In the genomic region with DNA sequence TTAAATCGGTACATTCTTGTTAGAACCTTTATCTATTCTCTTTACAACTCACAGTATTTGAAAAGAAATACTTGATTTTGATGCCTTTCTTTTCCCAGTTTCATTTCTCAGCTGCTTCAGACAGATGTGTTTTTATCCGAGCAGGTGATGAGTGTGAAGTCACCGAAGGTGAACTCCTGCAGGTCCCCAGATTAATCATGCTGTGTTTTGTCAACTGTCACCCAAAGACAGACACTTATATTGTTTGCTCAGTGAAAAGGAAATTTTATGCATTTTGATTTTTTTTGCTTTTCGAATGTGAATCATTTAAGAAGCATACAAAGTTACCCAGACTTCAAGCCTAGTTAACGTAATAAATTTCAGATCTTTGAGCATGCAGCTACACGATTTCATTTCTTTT, we compare ENCODE assay signal across 16 cellular contexts. TPM values are rescaled to one million over a fixed set of nuclear protein-coding genes. Genes with fewer than 3 reads are reported as not detected.
DNase-seq lines count a peak whose midpoint lies in the region; ATAC-seq and TF ChIP-seq lines count a peak whose summit lies in the region.
"Had no signal": no experiment of that assay in that cellular context is flagged by ENCODE, and none has a peak within 500 bp of the region (broad histone marks: within the 10 kb centered on the region; RNA-seq: fewer than 3 reads in every experiment).

No MANE protein-coding gene starts in this region.

- no peaks in the 10 kb centered on the region for H3K9me3 ChIP-seq in DOHH2 (ENCODE audit: control insufficient read depth, insufficient read depth, low read length)
- H3K9me3 ChIP-seq: SJCRH30 had no signal

- H3K27me3 Mint-ChIP-seq in activated T-helper 17 cell treated with anti-CD3 and anti-CD28 coated beads, Interleukin-2, amount 50 U/mL, for 72 hours = no peaks in the 10 kb centered on the region

- H3K4me1 ChIP-seq in DOHH2 (ENCODE audit: control insufficient read depth, low read length) = peaks cover 54% of the 10 kb centered on the region

- no peaks in the 10 kb centered on the region for H3K79me2 ChIP-seq in DOHH2 (ENCODE audit: control insufficient read depth, low read length)

- H4K20me1 ChIP-seq in DOHH2 (ENCODE audit: control insufficient read depth, insufficient read depth, low read depth, low read length) = no peaks in the 10 kb centered on the region

- no peaks in the 10 kb centered on the region for H3K36me3 Mint-ChIP-seq in activated T-helper 17 cell treated with anti-CD3 and anti-CD28 coated beads, Interleukin-2, amount 50 U/mL, for 72 hours (ENCODE audit: low read depth)

- DNase-seq in NCI-H510A treated with DMSO at 0.1 percent for 48 hours (lab: John Stamatoyannopoulos, UW) = peak; percentile 63
- no peak for DNase-seq in NCI-H510A (lab: John Stamatoyannopoulos, UW)
- peak; percentile 88 for DNase-seq in NCI-H146 treated with DMSO at 0.1 percent for 48 hours (lab: John Stamatoyannopoulos, UW; ENCODE audit: unreplicated experiment)
- no peak for DNase-seq in activated CD8-positive, alpha-beta memory T cell treated with anti-CD3 and anti-CD28 coated beads, Interleukin-2, amount 50 U/mL, for 4 hours
- DNase-seq: AML-193, H7, NCI-H1092 treated with DMSO at 0.1 percent for 48 hours, NCI-H524 treated with DMSO at 0.1 percent for 48 hours, SJCRH30 had no signal

- H3K4me3 ChIP-seq in DOHH2 (ENCODE audit: low read length) = peak overlapping the region; percentile 39
- H3K4me3 ChIP-seq: SJCRH30 had no signal

- peaks cover 15% of the 10 kb centered on the region for H3K4me1 Mint-ChIP-seq in activated T-helper 17 cell treated with anti-CD3 and anti-CD28 coated beads, Interleukin-2, amount 50 U/mL, for 72 hours

- no peaks in the 10 kb centered on the region for H3K9me3 Mint-ChIP-seq in activated T-helper 17 cell treated with anti-CD3 and anti-CD28 coated beads, Interleukin-2, amount 50 U/mL, for 72 hours
- H3K9me3 Mint-ChIP-seq: T-helper 2 cell treated with Interferon-gamma antibody and Interleukin-4, amounts not matched to agents 5 μg/mL and 100 μg/mL, for 36 hours had no signal

- no peaks in the 10 kb centered on the region for H3K9me2 ChIP-seq in DOHH2 (replicated peaks; ENCODE audit: control insufficient read depth, low read length)

- no peaks in the 10 kb centered on the region for H3K27me3 ChIP-seq in DOHH2 (ENCODE audit: control insufficient read depth, low read length)
- H3K27me3 ChIP-seq: SJCRH30 had no signal

- no peaks in the 10 kb centered on the region for H3K36me3 ChIP-seq in DOHH2 (ENCODE audit: control insufficient read depth, low read length)
- H3K36me3 ChIP-seq: SJCRH30 had no signal

- ATAC-seq in activated T-helper 17 cell treated with anti-CD3 and anti-CD28 coated beads, Interleukin-2, amount 50 U/mL, for 72 hours (replicated peaks) = peak; percentile 67
- no peak for ATAC-seq in HG03354 (IDR thresholded peaks at IDR 0.05; ENCODE audit: poor library complexity, severe bottlenecking, unreplicated experiment)

- H3K4me2 ChIP-seq in DOHH2 (ENCODE audit: low read length) = peak overlapping the region; percentile 62
- H3K4me2 ChIP-seq: KMS-11 had no signal

- no peak overlapping the region for H3K27ac Mint-ChIP-seq in activated T-helper 17 cell treated with anti-CD3 and anti-CD28 coated beads, Interleukin-2, amount 50 U/mL, for 72 hours
- H3K27ac Mint-ChIP-seq: T-helper 2 cell treated with Interferon-gamma antibody and Interleukin-4, amounts not matched to agents 5 μg/mL and 100 μg/mL, for 36 hours had no signal

- peaks cover 7% of the 10 kb centered on the region; the same call in 1 of the 2 replicates for H3F3A ChIP-seq in DOHH2 (ENCODE audit: control insufficient read depth, insufficient read depth)

- TF ChIP-seq CTCF in DOHH2 (IDR thresholded peaks at IDR 0.05; ENCODE audit: low read depth, low read length, poor library complexity, severe bottlenecking) = no peak

- H3K4me3 Mint-ChIP-seq in activated T-helper 17 cell treated with anti-CD3 and anti-CD28 coated beads, Interleukin-2, amount 50 U/mL, for 72 hours = no peak overlapping the region
- H3K4me3 Mint-ChIP-seq: T-helper 2 cell treated with Interferon-gamma antibody and Interleukin-4, amounts not matched to agents 5 μg/mL and 100 μg/mL, for 36 hours had no signal

- peak overlapping the region; percentile 66 for H3K27ac ChIP-seq in DOHH2 (ENCODE audit: low read depth, low read length)
- H3K27ac ChIP-seq: KMS-11, SJCRH30 had no signal

RNA-seq across cellular contexts. Expression of a gene that starts 7.8 kb away (rescaled TPM):
- 1 to 10 TPM in 1 of 2 donors, under 1 TPM in 1; 0.61 to 2.1 TPM for total RNA-seq in activated T-helper 17 cell treated with anti-CD3 and anti-CD28 coated beads, Interleukin-2, amount 50 U/mL, for 72 hours
- total RNA-seq: MCF 10A, RPMI7951, SJCRH30 had no signal

RNA-seq across cellular contexts. Expression of a gene that starts 49.2 kb away (rescaled TPM):
- 100 to 1,000 TPM in 1 of 2 donors, 10 to 100 TPM in 1; 63.0 to 108 TPM for total RNA-seq in activated T-helper 17 cell treated with anti-CD3 and anti-CD28 coated beads, Interleukin-2, amount 50 U/mL, for 72 hours
- total RNA-seq: H7, MCF 10A, SJCRH30 had no signal

Comparison
In these comparisons a context has a peak if more than half of its experiments do, and no peak if none do; other contexts are left out.
1. DNase-seq: peak in NCI-H510A treated with DMSO at 0.1 percent for 48 hours (single experiment) and NCI-H146 treated with DMSO at 0.1 percent for 48 hours (single experiment); none in NCI-H510A (single experiment) and activated CD8-positive, alpha-beta memory T cell treated with anti-CD3 and anti-CD28 coated beads, Interleukin-2, amount 50 U/mL, for 4 hours (single experiment).